In genomic region chr17:21275579-21276339, GRCh38 we compare ENCODE assay signal across 8 cellular contexts. TPM values are rescaled to one million over a fixed set of nuclear protein-coding genes. Genes with fewer than 3 reads are reported as not detected.
DNase-seq lines count a peak whose midpoint lies in the region; ATAC-seq and TF ChIP-seq lines count a peak whose summit lies in the region.

No MANE protein-coding gene starts in this region.

- H3K36me3 Mint-ChIP-seq in activated T-cell treated with anti-CD3 and anti-CD28 coated beads, Interleukin-2, amount 50 U/mL, for 72 hours (ENCODE audit: insufficient read depth in 2 of 2) = no peaks in the 10 kb centered on the region
- H3K36me3 Mint-ChIP-seq in natural killer cell = no peaks in the 10 kb centered on the region

- H3K9me3 Mint-ChIP-seq in activated T-cell treated with anti-CD3 and anti-CD28 coated beads, Interleukin-2, amount 50 U/mL, for 72 hours = no peaks in the 10 kb centered on the region
- H3K9me3 Mint-ChIP-seq in natural killer cell = no peaks in the 10 kb centered on the region

- 0 out of 2 replicates have a peak overlapping the region, but pooled peaks have one; percentile 11 for H3K9ac ChIP-seq in HUES48 (ENCODE audit: low read depth, low read length)
- H3K9ac ChIP-seq in fibroblast of lung (ENCODE audit: insufficient read depth, low read length) = peak overlapping the region; percentile 24

- intact Hi-C loops in natural killer cell (cut with micrococcal nuclease) = no loop called here

- H4K20me1 ChIP-seq in fibroblast of lung (ENCODE audit: control insufficient read depth, extremely low read depth, insufficient read depth, low read length) = no peaks in the 10 kb centered on the region

- H3K36me3 ChIP-seq in HUES48 (ENCODE audit: control insufficient read depth, insufficient read depth, low read length) = no peaks in the 10 kb centered on the region
- no peaks in the 10 kb centered on the region for H3K36me3 ChIP-seq in fibroblast of lung (ENCODE audit: control insufficient read depth, insufficient read depth, low read length)

- no peaks in the 10 kb centered on the region for H3K79me2 ChIP-seq in fibroblast of lung (ENCODE audit: control insufficient read depth, insufficient read depth, low read length)

- peaks cover 52% of the 10 kb centered on the region for H3K4me1 Mint-ChIP-seq in activated T-cell treated with anti-CD3 and anti-CD28 coated beads, Interleukin-2, amount 50 U/mL, for 72 hours (ENCODE audit: low read depth)
- H3K4me1 Mint-ChIP-seq in natural killer cell = peaks cover 24 to 41% of the 10 kb centered on the region in 2 donors

- no peak overlapping the region for H3K27ac Mint-ChIP-seq in activated T-cell treated with anti-CD3 and anti-CD28 coated beads, Interleukin-2, amount 50 U/mL, for 72 hours
- H3K27ac Mint-ChIP-seq in natural killer cell = peak overlapping the region; percentile 86 to 97

- H3K9me3 ChIP-seq in HUES48 (ENCODE audit: control insufficient read depth, insufficient read depth, low read length) = no peaks in the 10 kb centered on the region
- H3K9me3 ChIP-seq in fibroblast of lung (ENCODE audit: control insufficient read depth, insufficient read depth, low read depth, low read length) = no peaks in the 10 kb centered on the region

- TF ChIP-seq CTCF in fibroblast of lung (conservative IDR thresholded peaks at IDR 0.05 in 1 of 2, IDR thresholded peaks at IDR 0.05 in 1 of 2; ENCODE audit: low read depth in 1 of 2, low read length in 2 of 2) (no peak), natural killer cell (IDR thresholded peaks at IDR 0.05) (no peak)

- H3K4me3 ChIP-seq in HUES48 (ENCODE audit: low read depth, low read length) (peak overlapping the region; percentile 64), fibroblast of lung (replicated peaks in 1 of 4; ENCODE audit: control extremely low read depth in 1 of 4, insufficient read depth in 1 of 4, low read depth in 3 of 4, low read length in 4 of 4) (peak overlapping the region; percentile 45 to 63 (median 51))

- H3K4me1 ChIP-seq in HUES48 (ENCODE audit: control insufficient read depth, insufficient read depth, low read length) = peaks cover 3% of the 10 kb centered on the region; the same call in 1 of the 2 replicates
- H3K4me1 ChIP-seq in fibroblast of lung (ENCODE audit: control insufficient read depth, extremely low read depth, insufficient read depth, low read length) = peaks cover 14% of the 10 kb centered on the region

- no peaks in the 10 kb centered on the region for H3K27me3 Mint-ChIP-seq in activated T-cell treated with anti-CD3 and anti-CD28 coated beads, Interleukin-2, amount 50 U/mL, for 72 hours (ENCODE audit: low read depth)
- no peaks in the 10 kb centered on the region for H3K27me3 Mint-ChIP-seq in natural killer cell (ENCODE audit: low read depth in 2 of 2)

- H3K27ac ChIP-seq in HUES48 (ENCODE audit: low read depth, low read length) (no peak overlapping the region), fibroblast of lung (ENCODE audit: insufficient read depth, low read length) (peak overlapping the region; percentile 10)

- ATAC-seq in GM21390 (IDR thresholded peaks at IDR 0.05; ENCODE audit: unreplicated experiment) = peak; percentile 89
- peak; percentile 92 for ATAC-seq in activated T-cell treated with anti-CD3 and anti-CD28 coated beads, Interleukin-2, amount 50 U/mL, for 72 hours (replicated peaks in 1 of 2)
- peak; percentile 86 to 96 (median 91) for ATAC-seq in natural killer cell

- peak; percentile 38 for DNase-seq in DMS 273 treated with DMSO at 0.1 percent for 48 hours (lab: John Stamatoyannopoulos, UW)
- peak; percentile 99 for DNase-seq in activated T-cell treated with anti-CD3 and anti-CD28 coated beads, Interleukin-2, amount 50 U/mL, for 72 hours
- DNase-seq in fibroblast of lung (ENCODE audit: low read depth in 2 of 2) = peak; percentile 69 to 75
- peak; percentile 96 for DNase-seq in natural killer cell
- DNase-seq in stimulated activated naive CD4-positive, alpha-beta T cell treated with Interleukin-2 at 50 U/mL for 16 hours (lab: John Stamatoyannopoulos, UW) = peak; percentile 95

- peaks cover 23% of the 10 kb centered on the region for H3K27me3 ChIP-seq in HUES48 (ENCODE audit: control insufficient read depth, insufficient read depth, low read length)
- H3K27me3 ChIP-seq in fibroblast of lung (ENCODE audit: control insufficient read depth, insufficient read depth, low read length) = no peaks in the 10 kb centered on the region

- H3K4me3 Mint-ChIP-seq in activated T-cell treated with anti-CD3 and anti-CD28 coated beads, Interleukin-2, amount 50 U/mL, for 72 hours = peak overlapping the region; percentile 85 to 100
- H3K4me3 Mint-ChIP-seq in natural killer cell = peak overlapping the region; percentile 90

- H3K4me2 ChIP-seq in fibroblast of lung (ENCODE audit: extremely low read depth, insufficient read depth, low read length) = peak overlapping the region; percentile 89

- peak overlapping the region; percentile 81 for H2AFZ ChIP-seq in fibroblast of lung (ENCODE audit: low read length)

TF ChIP-seq in PFSK-1, 5 proteins besides CTCF, POLR2A, EP300 and RAD21:
- TF ChIP-seq REST (IDR thresholded peaks at IDR 0.05; ENCODE audit: insufficient read depth in 1 of 2, low read depth in 2 of 2, low read length in 2 of 2) (no peak), TAF1 (IDR thresholded peaks at IDR 0.05; ENCODE audit: borderline replicate concordance, insufficient read depth, low read length) (peak; percentile 69), SIN3A (IDR thresholded peaks at IDR 0.05; ENCODE audit: borderline replicate concordance, insufficient read depth, low read length) (no peak), FOXP2 (optimal IDR thresholded peaks at IDR 0.05; ENCODE audit: borderline replicate concordance, extremely low read depth, extremely low read length, insufficient read depth) (peak; percentile 62), POLR2AphosphoS5 (IDR thresholded peaks at IDR 0.05; ENCODE audit: low read depth, low read length) (peak; percentile 94)

RNA-seq across cellular contexts. Expression of gene MAP2K3, which starts 8.8 kb away (rescaled TPM):
- polyA plus RNA-seq in PFSK-1 (2012; ENCODE audit: insufficient read length, low read depth) = 86.0 TPM
- 100 to 1,000 TPM; 104 to 107 TPM for total RNA-seq in activated T-cell treated with anti-CD3 and anti-CD28 coated beads, Interleukin-2, amount 50 U/mL, for 72 hours
- total RNA-seq in fibroblast of lung = 9.5 and 23.8 TPM in 2 replicates
- 72.0 and 80.9 TPM in 2 replicates for polyA plus RNA-seq in fibroblast of lung
- 104 and 112 TPM in 2 replicates for polyA plus RNA-seq in fibroblast of lung (2012)
- 207 and 219 TPM in 2 replicates for polyA minus RNA-seq in fibroblast of lung (ENCODE audit: low replicate concordance)
- 100 to 1,000 TPM; 139 to 165 (median 162) TPM for total RNA-seq in natural killer cell

RNA-seq across cellular contexts. Expression of gene NATD1, which starts 22.5 kb away (rescaled TPM):
- polyA plus RNA-seq in PFSK-1 (2012; ENCODE audit: insufficient read length, low read depth) = 30.7 TPM
- 1 to 10 TPM; 7.4 to 8.8 TPM for total RNA-seq in activated T-cell treated with anti-CD3 and anti-CD28 coated beads, Interleukin-2, amount 50 U/mL, for 72 hours
- total RNA-seq in fibroblast of lung (3.9 and 9.2 TPM in 2 replicates), natural killer cell (10 to 100 TPM; 10.9 to 16.3 (median 14.1) TPM)
- 1.8 and 5.6 TPM in 2 replicates for polyA plus RNA-seq in fibroblast of lung
- 2.7 and 9.6 TPM in 2 replicates for polyA plus RNA-seq in fibroblast of lung (2012)
- 4.4 and 14.5 TPM in 2 replicates for polyA minus RNA-seq in fibroblast of lung (ENCODE audit: low replicate concordance)

Comparison
In these comparisons a context has a peak if more than half of its experiments do, and no peak if none do; other contexts are left out.
1. DNase-seq: peak in every context shown above with its lines; median percentile 99 in activated T-cell treated with anti-CD3 and anti-CD28 coated beads, Interleukin-2, amount 50 U/mL, for 72 hours; 96 in natural killer cell; 95 in stimulated activated naive CD4-positive, alpha-beta T cell treated with Interleukin-2 at 50 U/mL for 16 hours; 72 in fibroblast of lung; 38 in DMS 273 treated with DMSO at 0.1 percent for 48 hours.